In genomic region chr6:50818673-50819072, GRCh38 we compare ENCODE assay signal across 15 cellular contexts. TPM values are rescaled to one million over a fixed set of nuclear protein-coding genes. Genes with fewer than 3 reads are reported as not detected.
DNase-seq lines count a peak whose midpoint lies in the region; ATAC-seq and TF ChIP-seq lines count a peak whose summit lies in the region.
"Had no signal": no experiment of that assay in that cellular context is flagged by ENCODE, and none has a peak within 500 bp of the region (broad histone marks: within the 10 kb centered on the region; RNA-seq: fewer than 3 reads in every experiment).

TSS of gene TFAP2B (plus strand) at chr6:50818871. CDS start at chr6:50818892, 21 bp downstream.

- no peaks in the 10 kb centered on the region for H3K36me3 Mint-ChIP-seq in activated CD4-positive, alpha-beta T cell treated with anti-CD3 and anti-CD28 coated beads, Interleukin-2, amount 10 ng/mL, durations not matched to agents 24 days and 14 days (ENCODE audit: low read depth)
- H3K36me3 Mint-ChIP-seq in endodermal cell (ENCODE audit: low read depth), result no peaks in the 10 kb centered on the region
- peaks cover 16% of the 10 kb centered on the region for H3K36me3 Mint-ChIP-seq in type B pancreatic cell

- DNase-seq in activated CD4-positive, alpha-beta T cell treated with anti-CD3 and anti-CD28 coated beads, Interleukin-2, amount 10 ng/mL, durations not matched to agents 24 days and 14 days, result no peak
- DNase-seq in activated CD4-positive, alpha-beta T cell treated with anti-CD3 and anti-CD28 coated beads for 48 hours, result no peak
- no peak for DNase-seq in endodermal cell
- DNase-seq in lower lobe of right lung, result no peak
- no peak for DNase-seq in type B pancreatic cell (ENCODE audit: extremely low spot score, unreplicated experiment)
- DNase-seq in anterior cingulate cortex (lab: John Stamatoyannopoulos, UW), result no peak
- DNase-seq in erythroblast (lab: John Stamatoyannopoulos, UW), result no peak
- DNase-seq: activated CD4-positive, CD25-positive, alpha-beta regulatory T cell treated with anti-CD3 and anti-CD28 coated beads, Interleukin-2, amount 50 U/mL, for 72 hours; DMS79 treated with DMSO at 0.1 percent for 48 hours; naive thymus-derived CD4-positive, alpha-beta T cell; NCI-H748 treated with DMSO at 0.1 percent for 48 hours had no signal

- no peak within 1 kb of the TSS for H3K4me3 Mint-ChIP-seq in activated CD4-positive, alpha-beta T cell treated with anti-CD3 and anti-CD28 coated beads, Interleukin-2, amount 10 ng/mL, durations not matched to agents 24 days and 14 days
- H3K4me3 Mint-ChIP-seq in endodermal cell (peak within 1 kb of the TSS; percentile 42), type B pancreatic cell (peak within 1 kb of the TSS; percentile 89)

- TF ChIP-seq POLR2A in erythroblast (IDR thresholded peaks at IDR 0.05; ENCODE audit: low read length), result no peak

- H3K9me3 ChIP-seq in endodermal cell (ENCODE audit: control insufficient read depth, low read length) (no peaks in the 10 kb centered on the region), lower lobe of right lung (no peaks in the 10 kb centered on the region)

- H3K4me1 ChIP-seq in endodermal cell (ENCODE audit: control insufficient read depth, insufficient read depth, low read length) (no peaks in the 10 kb centered on the region), lower lobe of right lung (peaks cover 12% of the 10 kb centered on the region)

- intact Hi-C loops in activated CD4-positive, alpha-beta T cell treated with anti-CD3 and anti-CD28 coated beads, Interleukin-2, amount 10 ng/mL, durations not matched to agents 24 days and 14 days (cut with micrococcal nuclease), result loop anchor here (10.0 kb wide), 1 partner anchor 1036 kb away; no protein-coding TSS in a partner anchor
- intact Hi-C loops in lower lobe of right lung (cut with DNase I), result no loop called here

- WGBS in endodermal cell (ENCODE audit: insufficient coverage in 1 of 2, insufficient read length in 1 of 2), 2 experiments, result 8 to 11% methylated on average over 2 to 7 of the region's 7 CpGs

- no peak for ATAC-seq in lower lobe of right lung
- ATAC-seq in HG03039 (IDR thresholded peaks at IDR 0.05; ENCODE audit: unreplicated experiment), result no peak
- ATAC-seq: naive thymus-derived CD4-positive, alpha-beta T cell had no signal

- H3K27ac ChIP-seq in endodermal cell (ENCODE audit: low read depth, low read length), result no peak within 1 kb of the TSS
- H3K27ac ChIP-seq in lower lobe of right lung, result no peak within 1 kb of the TSS

- H3K27me3 Mint-ChIP-seq in activated CD4-positive, alpha-beta T cell treated with anti-CD3 and anti-CD28 coated beads, Interleukin-2, amount 10 ng/mL, durations not matched to agents 24 days and 14 days, result peaks cover 83% of the 10 kb centered on the region
- H3K27me3 Mint-ChIP-seq in endodermal cell (ENCODE audit: insufficient read depth) (peaks cover 97% of the 10 kb centered on the region), type B pancreatic cell (peaks cover 93% of the 10 kb centered on the region)

- TF ChIP-seq CTCF in endodermal cell (conservative IDR thresholded peaks at IDR 0.05) (no peak), lower lobe of right lung (IDR thresholded peaks at IDR 0.05) (no peak), type B pancreatic cell (conservative IDR thresholded peaks at IDR 0.05) (no peak)

- peaks cover 15% of the 10 kb centered on the region for H3K4me1 Mint-ChIP-seq in activated CD4-positive, alpha-beta T cell treated with anti-CD3 and anti-CD28 coated beads, Interleukin-2, amount 10 ng/mL, durations not matched to agents 24 days and 14 days
- peaks cover 28% of the 10 kb centered on the region for H3K4me1 Mint-ChIP-seq in endodermal cell
- peaks cover 7% of the 10 kb centered on the region for H3K4me1 Mint-ChIP-seq in type B pancreatic cell (ENCODE audit: unreplicated experiment)

- H3K9me3 Mint-ChIP-seq in activated CD4-positive, alpha-beta T cell treated with anti-CD3 and anti-CD28 coated beads, Interleukin-2, amount 10 ng/mL, durations not matched to agents 24 days and 14 days, result no peaks in the 10 kb centered on the region
- H3K9me3 Mint-ChIP-seq in endodermal cell (peaks cover 1% of the 10 kb centered on the region), type B pancreatic cell (no peaks in the 10 kb centered on the region)
- H3K9me3 Mint-ChIP-seq: activated T-helper 2 cell treated with anti-CD3 and anti-CD28 coated beads, Interferon-gamma antibody, Interleukin-2, Interleukin-4, amounts not matched to agents 10 μg/mL and 5 μg/mL and 100 μg/mL, durations not matched to agents 14 hours and 24 hours and 36 hours had no signal

- H3K27me3 ChIP-seq in endodermal cell (ENCODE audit: control insufficient read depth, insufficient read depth, low read length, poor library complexity, severe bottlenecking), result peaks cover 100% of the 10 kb centered on the region
- peaks cover 74% of the 10 kb centered on the region for H3K27me3 ChIP-seq in lower lobe of right lung (ENCODE audit: low read depth)

- H3K4me3 ChIP-seq in endodermal cell (ENCODE audit: low read length), result no peak within 1 kb of the TSS
- H3K4me3 ChIP-seq in lower lobe of right lung, result peak within 1 kb of the TSS; percentile 20

- H3K9ac ChIP-seq in endodermal cell (ENCODE audit: extremely low read depth, low read length, poor library complexity, severe bottlenecking), result no peak within 1 kb of the TSS

- no peaks in the 10 kb centered on the region for H3K36me3 ChIP-seq in endodermal cell (ENCODE audit: control insufficient read depth, insufficient read depth, low read length)
- H3K36me3 ChIP-seq in lower lobe of right lung, result no peaks in the 10 kb centered on the region

- peak within 1 kb of the TSS; percentile 13 for H3K27ac Mint-ChIP-seq in activated CD4-positive, alpha-beta T cell treated with anti-CD3 and anti-CD28 coated beads, Interleukin-2, amount 10 ng/mL, durations not matched to agents 24 days and 14 days
- H3K27ac Mint-ChIP-seq in endodermal cell (no peak within 1 kb of the TSS), type B pancreatic cell (peak within 1 kb of the TSS; percentile 86)
- H3K27ac Mint-ChIP-seq: activated T-helper 2 cell treated with anti-CD3 and anti-CD28 coated beads, Interferon-gamma antibody, Interleukin-2, Interleukin-4, amounts not matched to agents 10 μg/mL and 5 μg/mL and 100 μg/mL, durations not matched to agents 14 hours and 24 hours and 36 hours had no signal

RNA-seq across cellular contexts. Expression of gene TFAP2B, which starts in this region (rescaled TPM):
- total RNA-seq in activated CD4-positive, alpha-beta T cell treated with anti-CD3 and anti-CD28 coated beads, Interleukin-2, amount 10 ng/mL, durations not matched to agents 24 days and 14 days, result not detected in 2 replicates
- total RNA-seq in endodermal cell, result not detected
- 42.1 TPM for polyA plus RNA-seq in endodermal cell (2013, experiment 1 of 2)
- polyA plus RNA-seq in endodermal cell (2013, experiment 2 of 2), result 36.6 TPM
- not detected for total RNA-seq in lower lobe of right lung
- total RNA-seq in type B pancreatic cell (ENCODE audit: low replicate concordance), result 11.6 and 75.5 TPM in 2 replicates
- total RNA-seq: A172; activated T-helper 2 cell treated with anti-CD3 and anti-CD28 coated beads, Interferon-gamma antibody, Interleukin-2, Interleukin-4, amounts not matched to agents 10 μg/mL and 5 μg/mL and 100 μg/mL, durations not matched to agents 14 hours and 24 hours and 36 hours; glomerular endothelial cell; naive thymus-derived CD4-positive, alpha-beta T cell had no signal
- polyA plus RNA-seq: naive thymus-derived CD4-positive, alpha-beta T cell had no signal

Comparison
In these comparisons a context has a peak if more than half of its experiments do, and no peak if none do; other contexts are left out.
1. RNA of gene TFAP2B (total RNA-seq): 11.6 to 75.5 TPM in type B pancreatic cell; not detected in activated CD4-positive, alpha-beta T cell treated with anti-CD3 and anti-CD28 coated beads, Interleukin-2, amount 10 ng/mL, durations not matched to agents 24 days and 14 days, not detected in endodermal cell and not detected in lower lobe of right lung (single experiment); every median in the first group is over 10 times any median in the second.